Comparison of ENCODE assay signal across 17 cellular contexts in genomic region chr2:71679481-71679880, GRCh38.
DNase-seq lines count a peak whose midpoint lies in the region; ATAC-seq and TF ChIP-seq lines count a peak whose summit lies in the region.
"Had no signal": no experiment of that assay in that cellular context is flagged by ENCODE, and none has a peak within 500 bp of the region (broad histone marks: within the 10 kb centered on the region; RNA-seq: fewer than 3 reads in every experiment).

No MANE protein-coding gene starts in this region.

- peaks cover 3 to 8% of the 10 kb centered on the region in 2 donors for H3K36me3 ChIP-seq in lung (ENCODE audit: control insufficient read depth in 2 of 2, insufficient read depth in 2 of 2, low read length in 2 of 2)
- no peaks in the 10 kb centered on the region for H3K36me3 ChIP-seq in upper lobe of right lung
- H3K36me3 ChIP-seq in breast epithelium, result no peaks in the 10 kb centered on the region

- H3K4me1 ChIP-seq in lung (ENCODE audit: control insufficient read depth in 2 of 2, insufficient read depth in 2 of 2, low read length in 2 of 2), result peaks cover 0 to 3% of the 10 kb centered on the region in 2 donors
- H3K4me1 ChIP-seq in upper lobe of right lung, result no peaks in the 10 kb centered on the region
- H3K4me1 ChIP-seq in breast epithelium, result no peaks in the 10 kb centered on the region

- TF ChIP-seq CTCF in lung (IDR thresholded peaks at IDR 0.05; ENCODE audit: control extremely low read depth, extremely low read depth), result no peak
- TF ChIP-seq CTCF in upper lobe of right lung (IDR thresholded peaks at IDR 0.05), result no peak
- no peak for TF ChIP-seq CTCF in breast epithelium (IDR thresholded peaks at IDR 0.05)

- H3K9me3 ChIP-seq in lung (ENCODE audit: control insufficient read depth in 2 of 2, insufficient read depth in 1 of 2, low read length in 1 of 2) (no peaks in the 10 kb centered on the region), upper lobe of right lung (no peaks in the 10 kb centered on the region), breast epithelium (no peaks in the 10 kb centered on the region)

- H3K4me3 ChIP-seq in lung, result no peak overlapping the region
- no peak overlapping the region for H3K4me3 ChIP-seq in upper lobe of right lung
- H3K4me3 ChIP-seq in breast epithelium, result no peak overlapping the region
- H3K4me3 ChIP-seq: GM23338, PC-9 had no signal

- DNase-seq in DMS53 (lab: John Stamatoyannopoulos, UW) (peak; percentile 64), NCI-H1105 treated with DMSO at 0.1 percent for 48 hours (lab: John Stamatoyannopoulos, UW) (peak; percentile 84), NCI-H510A (lab: John Stamatoyannopoulos, UW) (peak; percentile 7), lung (ENCODE audit: low spot score) (peak; percentile 57), upper lobe of right lung (no peak), breast epithelium (ENCODE audit: low spot score in 2 of 2) (no peak), NCI-H446 (lab: John Stamatoyannopoulos, UW) (no peak)
- no peak for DNase-seq in stimulated activated naive CD4-positive, alpha-beta T cell (lab: John Stamatoyannopoulos, UW)
- DNase-seq: ACHN; CD4-positive, alpha-beta T cell; NCI-H1436; NCI-H2029; NCI-H2227 treated with DMSO at 0.1 percent for 48 hours; PC-9; SW 1271 had no signal

- TF ChIP-seq POLR2A in breast epithelium (IDR thresholded peaks at IDR 0.05), result no peak

- ATAC-seq in lung (ENCODE audit: insufficient read depth, low FRiP score) (no peak), upper lobe of right lung (no peak)
- ATAC-seq: GM23338, HCT116 had no signal

- intact Hi-C loops in upper lobe of right lung (cut with DNase I) (no loop called here), breast epithelium (cut with DNase I; ENCODE audit: low total_unique reads) (no loop called here)

- H3K27ac ChIP-seq in lung (ENCODE audit: low read depth in 1 of 2, low read length in 1 of 2) (no peak overlapping the region), upper lobe of right lung (no peak overlapping the region), breast epithelium (no peak overlapping the region)
- H3K27ac ChIP-seq: PC-9 had no signal

- no peaks in the 10 kb centered on the region for H3K27me3 ChIP-seq in lung (ENCODE audit: control insufficient read depth, insufficient read depth)
- no peaks in the 10 kb centered on the region for H3K27me3 ChIP-seq in upper lobe of right lung
- no peaks in the 10 kb centered on the region for H3K27me3 ChIP-seq in breast epithelium

- 19 to 48% methylated on average over 4 of the region's 4 CpGs for WGBS in lung, 2 donors

Comparison
In these comparisons a context has a peak if more than half of its experiments do, and no peak if none do; other contexts are left out.
1. DNase-seq: peak in DMS53 (single experiment), NCI-H1105 treated with DMSO at 0.1 percent for 48 hours (single experiment), NCI-H510A (single experiment) and lung (single experiment); none in stimulated activated naive CD4-positive, alpha-beta T cell (0 of 6), upper lobe of right lung (single experiment), breast epithelium (0 of 2) and NCI-H446 (0 of 2).